In the genomic region with DNA sequence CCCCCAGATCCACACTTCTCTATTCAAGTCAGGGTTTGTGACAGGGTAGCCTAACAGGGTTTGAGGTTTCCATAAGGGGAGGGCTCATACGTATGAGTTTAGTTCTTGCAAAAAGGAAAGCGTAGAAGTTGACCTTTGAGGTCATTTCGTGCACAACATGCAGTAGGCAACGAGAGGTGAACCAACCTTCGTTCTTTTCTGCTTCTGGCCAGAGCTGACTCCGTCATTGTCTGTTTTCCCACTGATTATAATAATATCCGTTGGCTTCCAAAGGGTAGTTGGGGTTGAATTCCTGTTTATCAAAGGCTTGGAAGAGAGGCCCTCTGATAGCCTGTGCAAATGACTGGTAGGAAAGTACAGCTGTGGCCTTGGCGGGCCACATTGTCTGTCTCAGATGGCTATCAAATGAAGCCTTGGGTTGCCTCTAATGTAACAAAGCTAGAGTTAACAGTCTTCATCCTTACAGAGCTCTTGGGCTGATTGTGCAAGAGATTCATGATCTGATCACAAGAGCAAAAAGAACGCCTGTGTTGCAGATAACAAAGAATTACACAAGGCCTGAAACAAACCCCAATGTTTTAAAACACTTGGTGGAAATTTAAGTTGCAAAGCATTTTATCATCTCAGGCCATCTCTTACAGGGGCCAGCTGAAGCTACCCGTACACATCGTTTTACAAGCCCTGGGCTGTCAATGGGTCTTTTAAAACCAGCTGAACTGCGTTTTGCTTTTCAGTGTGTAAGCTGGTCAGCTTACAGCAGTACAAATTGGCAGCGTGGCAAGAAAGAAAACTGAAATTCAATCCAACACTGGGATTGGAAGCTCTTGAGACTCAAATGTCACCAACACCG, we compare ENCODE assay signal across 1 cellular context.
TF ChIP-seq lines count a peak whose summit lies in the region.

No MANE protein-coding gene starts in this region.

TF ChIP-seq in A549, 52 proteins besides CTCF, POLR2A, EP300 and RAD21 (continued from another document):
- TF ChIP-seq, protein P1, sequence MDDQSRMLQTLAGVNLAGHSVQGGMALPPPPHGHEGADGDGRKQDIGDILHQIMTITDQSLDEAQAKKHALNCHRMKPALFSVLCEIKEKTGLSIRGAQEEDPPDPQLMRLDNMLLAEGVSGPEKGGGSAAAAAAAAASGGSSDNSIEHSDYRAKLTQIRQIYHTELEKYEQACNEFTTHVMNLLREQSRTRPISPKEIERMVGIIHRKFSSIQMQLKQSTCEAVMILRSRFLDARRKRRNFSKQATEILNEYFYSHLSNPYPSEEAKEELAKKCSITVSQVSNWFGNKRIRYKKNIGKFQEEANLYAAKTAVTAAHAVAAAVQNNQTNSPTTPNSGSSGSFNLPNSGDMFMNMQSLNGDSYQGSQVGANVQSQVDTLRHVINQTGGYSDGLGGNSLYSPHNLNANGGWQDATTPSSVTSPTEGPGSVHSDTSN (IDR thresholded peaks at IDR 0.05), result no peak
- TF ChIP-seq HOXA7 (CRISPR knock-in tag; IDR thresholded peaks at IDR 0.05), result no peak
- TF ChIP-seq BHLHE40 (IDR thresholded peaks at IDR 0.05; ENCODE audit: low read depth, low read length), result no peak
- no peak for TF ChIP-seq FOSB (CRISPR knock-in tag; IDR thresholded peaks at IDR 0.05)
- TF ChIP-seq ZSCAN20 (CRISPR knock-in tag; IDR thresholded peaks at IDR 0.05), result no peak
- no peak for TF ChIP-seq ZNF302 (CRISPR knock-in tag; IDR thresholded peaks at IDR 0.05)
- TF ChIP-seq NPAS2 (CRISPR knock-in tag; IDR thresholded peaks at IDR 0.05; ENCODE audit: borderline replicate concordance), result no peak
- TF ChIP-seq SREBF2 (IDR thresholded peaks at IDR 0.05), result no peak
- no peak for TF ChIP-seq CBX2 (IDR thresholded peaks at IDR 0.05; ENCODE audit: borderline replicate concordance, low read depth)
- TF ChIP-seq HEYL (CRISPR knock-in tag; IDR thresholded peaks at IDR 0.05), result no peak
- TF ChIP-seq CBX8 (IDR thresholded peaks at IDR 0.05), result no peak
